In the genomic region with DNA sequence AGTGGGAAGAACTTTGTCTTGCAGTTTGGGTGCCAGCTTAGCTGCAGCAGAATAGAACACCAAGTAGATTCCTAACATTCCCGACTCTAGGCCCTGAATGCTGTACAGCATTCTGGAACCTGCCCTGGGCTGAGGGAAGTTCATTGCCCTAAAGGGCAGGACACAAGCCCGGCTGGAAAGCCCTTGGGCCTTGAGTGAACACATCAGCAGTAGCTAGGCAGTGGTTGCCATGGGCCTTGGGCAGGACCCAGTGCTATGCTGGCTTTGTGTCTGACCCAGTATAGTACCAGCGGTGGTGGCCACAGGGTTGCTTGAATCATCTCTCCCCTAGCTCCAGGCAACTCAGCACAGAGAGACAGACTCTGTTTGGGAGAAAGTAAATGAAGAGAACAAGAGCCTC, we compare ENCODE assay signal across 13 cellular contexts.
"Had no signal": no experiment of that assay in that cellular context is flagged by ENCODE, and none has a peak within 500 bp of the region (broad histone marks: within the 10 kb centered on the region; RNA-seq: fewer than 3 reads in every experiment).

No MANE protein-coding gene starts in this region.

- H3K27ac Mint-ChIP-seq: dendritic cell treated with granulocyte-macrophage colony-stimulating factor and Interleukin-4, amounts not matched to agents 40 ng/mL and 50 ng/mL, for 4 days; effector memory CD8-positive, alpha-beta T cell; naive thymus-derived CD4-positive, alpha-beta T cell; type B pancreatic cell had no signal

- ATAC-seq: effector memory CD8-positive, alpha-beta T cell; heart left ventricle; naive thymus-derived CD4-positive, alpha-beta T cell; right cardiac atrium had no signal

- H3K4me3 Mint-ChIP-seq: dendritic cell treated with granulocyte-macrophage colony-stimulating factor and Interleukin-4, amounts not matched to agents 40 ng/mL and 50 ng/mL, for 4 days; effector memory CD8-positive, alpha-beta T cell; naive thymus-derived CD4-positive, alpha-beta T cell; type B pancreatic cell had no signal

- H3K9me3 Mint-ChIP-seq: dendritic cell treated with granulocyte-macrophage colony-stimulating factor and Interleukin-4, amounts not matched to agents 40 ng/mL and 50 ng/mL, for 4 days; effector memory CD8-positive, alpha-beta T cell; naive thymus-derived CD4-positive, alpha-beta T cell; type B pancreatic cell had no signal

- DNase-seq: cerebellar nuclear complex; effector memory CD8-positive, alpha-beta T cell; esophagus squamous epithelium; foreskin fibroblast; hippocampal formation; naive thymus-derived CD4-positive, alpha-beta T cell; stimulated activated CD4-positive, alpha-beta T cell treated with anti-CD3 and anti-CD28 coated beads, Interleukin-2, amount 100 ng/mL, for 48 hours; stimulated activated naive CD4-positive, alpha-beta T cell treated with Interleukin-2 at 50 U/mL for 16 hours; uterus had no signal

- H3K27me3 Mint-ChIP-seq: dendritic cell treated with granulocyte-macrophage colony-stimulating factor and Interleukin-4, amounts not matched to agents 40 ng/mL and 50 ng/mL, for 4 days; effector memory CD8-positive, alpha-beta T cell; naive thymus-derived CD4-positive, alpha-beta T cell; type B pancreatic cell had no signal
